ENCODE assay signal across 34 cellular contexts in genomic region chr12:71005166-71005565, GRCh38.
"Had no signal": no experiment of that assay in that cellular context is flagged by ENCODE, and none has a peak within 500 bp of the region (broad histone marks: within the 10 kb centered on the region; RNA-seq: fewer than 3 reads in every experiment).

No MANE protein-coding gene starts in this region.

- H3K4me3 ChIP-seq: MG63 had no signal

- H3K9me3 ChIP-seq: MG63 had no signal

- H3K9ac ChIP-seq: KMS-11 had no signal

- H3K27me3 ChIP-seq: MG63 had no signal

- H3K4me2 ChIP-seq: KMS-11 had no signal

- DNase-seq: Karpas-422, Kasumi-1, KG1, MG63, MM.1S, MV-4-11, NCI-H1048, NCI-H1092, NCI-H1092 treated with DMSO at 0.1 percent for 48 hours, NCI-H1105, NCI-H1105 treated with DMSO at 0.1 percent for 48 hours, NCI-H1417, NCI-H1417 treated with DMSO at 0.1 percent for 48 hours, NCI-H1436, NCI-H1436 treated with DMSO at 0.1 percent for 48 hours, NCI-H146, NCI-H1694, NCI-H1694 treated with DMSO at 0.1 percent for 48 hours, NCI-H187, NCI-H187 treated with DMSO at 0.1 percent for 48 hours, NCI-H1930, NCI-H2029, NCI-H2029 treated with DMSO at 0.1 percent for 48 hours, NCI-H2081, NCI-H2081 treated with DMSO at 0.1 percent for 48 hours, NCI-H2107, NCI-H2171, NCI-H2171 treated with DMSO at 0.1 percent for 48 hours, NCI-H2227 treated with DMSO at 0.1 percent for 48 hours, NCI-H226, NCI-H345, NCI-H446, NCI-H446 treated with DMSO at 0.1 percent for 48 hours had no signal

- H3K27ac ChIP-seq: KMS-11 had no signal

- H3K36me3 ChIP-seq: MG63 had no signal
